ENCODE assay signal across 8 cellular contexts in genomic region chr15:45458746-45459403, GRCh38.
A peak's percentile ranks its signal among the peaks of the same experiment; 100 is the strongest.
DNase-seq lines count a peak whose midpoint lies in the region; ATAC-seq and TF ChIP-seq lines count a peak whose summit lies in the region.

No MANE protein-coding gene starts in this region.

- peaks cover 19% of the 10 kb centered on the region for H3K4me1 Mint-ChIP-seq in nephron progenitor cell

- RAD21 ChIA-PET in HCT116 (lab: Charles Lee; ENCODE audit: low non-redundant PET in 1 of 2, low total read pairs in 2 of 2, uncharacterized antibody in 2 of 2, unreplicated experiment in 2 of 2) = interaction anchor here in 1 of 2 experiments (1.8 kb wide), 1 partner anchor 155 kb away, joined by 7 read pairs; no protein-coding TSS in a partner anchor

- no peaks in the 10 kb centered on the region for H4K20me1 ChIP-seq in HCT116 (ENCODE audit: insufficient read depth)

- peak overlapping the region; percentile 83 for H3K4me3 Mint-ChIP-seq in nephron progenitor cell

- no peaks in the 10 kb centered on the region for H3K9me2 ChIP-seq in HCT116 (ENCODE audit: insufficient read depth)

- H2AFZ ChIP-seq in HCT116 (ENCODE audit: low read depth, low read length, poor library complexity, severe bottlenecking) = peak overlapping the region; percentile 100

- DNase-seq in AG20443 (ENCODE audit: low spot score) = peak; percentile 55
- no peak for DNase-seq in HCT116 (ENCODE audit: low read depth, low spot score)
- DNase-seq in NOMO-1 treated with dmso at 0.1 percent for 144 hours (lab: John Stamatoyannopoulos, UW; ENCODE audit: unreplicated experiment) = peak; percentile 28
- DNase-seq in activated T-cell treated with anti-CD3 and anti-CD28 coated beads for 48 hours (ENCODE audit: low read depth) = peak; percentile 68
- DNase-seq in fibroblast of gingiva (ENCODE audit: low read depth) = peak; percentile 17
- DNase-seq in nephron progenitor cell = peak; percentile 84
- DNase-seq in stimulated activated naive CD4-positive, alpha-beta T cell (lab: John Stamatoyannopoulos, UW) = peak; percentile 59 to 91 (median 70)

- TF ChIP-seq CTCF in HCT116 (IDR thresholded peaks at IDR 0.05 in 2 of 3, conservative IDR thresholded peaks at IDR 0.05 in 1 of 3; ENCODE audit: borderline replicate concordance in 1 of 3, insufficient read depth in 1 of 3, low read depth in 2 of 3, low read length in 2 of 3) (peak; percentile 77 to 81 (median 81)), nephron progenitor cell (IDR thresholded peaks at IDR 0.05) (peak; percentile 97)

- H3K9ac ChIP-seq in HCT116 (ENCODE audit: low read length) = no peak overlapping the region

- no peak for TF ChIP-seq POLR2A in HCT116 (IDR thresholded peaks at IDR 0.05; ENCODE audit: borderline replicate concordance, extremely low read depth, insufficient read depth, insufficient read length)

- POLR2A ChIA-PET in HCT116 (lab: Charles Lee) = no interaction called here

- TF ChIP-seq RAD21 in HCT116 (IDR thresholded peaks at IDR 0.05; ENCODE audit: low read depth) = peak; percentile 70

- no peaks in the 10 kb centered on the region for H3K79me2 ChIP-seq in HCT116 (ENCODE audit: insufficient read depth, low read length)

- ATAC-seq in HCT116 = no peak
- ATAC-seq in HG02852 (IDR thresholded peaks at IDR 0.05; ENCODE audit: unreplicated experiment) = no peak

- BruUV-seq in HCT116 (replicated peaks; lab: Mats Ljungman, UMichigan) = no TSS peak

- no peaks in the 10 kb centered on the region for H3K36me3 Mint-ChIP-seq in nephron progenitor cell (ENCODE audit: low read depth)

- H3K4me3 ChIP-seq in HCT116 (replicated peaks in 1 of 2; ENCODE audit: low read depth in 1 of 2, low read length in 2 of 2) = peak overlapping the region; percentile 42 to 48

- H3K27ac Mint-ChIP-seq in nephron progenitor cell = no peak overlapping the region

- H3K27me3 ChIP-seq in HCT116 (ENCODE audit: insufficient read depth, low read length) = no peaks in the 10 kb centered on the region

- H3K9me3 ChIP-seq in HCT116 (ENCODE audit: control insufficient read depth in 1 of 2, insufficient read depth in 1 of 2, low read depth in 1 of 2, low read length in 2 of 2) = no peaks in the 10 kb centered on the region; a peak in 1 of 4 replicates

- peaks cover 5% of the 10 kb centered on the region for H3K27me3 Mint-ChIP-seq in nephron progenitor cell (ENCODE audit: low read depth, poor library complexity)

- CTCF ChIA-PET in HCT116 (lab: Charles Lee) = interaction anchor here (0.9 to 3.6 kb wide), 8 partner anchors 11 to 341 kb away, joined by 3 to 82 read pairs (median 13); no protein-coding TSS in a partner anchor

- H3K9me3 Mint-ChIP-seq in nephron progenitor cell = peaks cover 4% of the 10 kb centered on the region

- no peak overlapping the region for H3K27ac ChIP-seq in HCT116 (ENCODE audit: low read depth, low read length)

- intact Hi-C loops in HCT116 (cut with micrococcal nuclease) = loop anchor here (1.0 to 2.0 kb wide), 3 partner anchors 155 to 296 kb away; no protein-coding TSS in a partner anchor

- no peaks in the 10 kb centered on the region for H3K36me3 ChIP-seq in HCT116 (ENCODE audit: control insufficient read depth in 1 of 2, insufficient read depth in 2 of 2, low read length in 2 of 2)

- peak overlapping the region; percentile 75 for H3K4me2 ChIP-seq in HCT116 (ENCODE audit: low read length)

- H3K4me1 ChIP-seq in HCT116 (ENCODE audit: control insufficient read depth in 1 of 2, insufficient read depth in 2 of 2, low read length in 2 of 2) = peaks cover 28 to 49% of the 10 kb centered on the region in 2 experiments

TF ChIP-seq in HCT116, 20 proteins besides CTCF, POLR2A, EP300 and RAD21:
- TF ChIP-seq MAX (IDR thresholded peaks at IDR 0.05) (no peak), CEBPB (IDR thresholded peaks at IDR 0.05; ENCODE audit: low read depth) (no peak), CBX3 (IDR thresholded peaks at IDR 0.05; ENCODE audit: low read depth) (no peak), YY1 (IDR thresholded peaks at IDR 0.05; ENCODE audit: extremely low read depth, insufficient replicate concordance, low read depth, low read length) (peak; percentile 17)
